19 cellular contexts compared by ENCODE assay signal in genomic region chr7:129734400-129734799, GRCh38.
"Had no signal": no experiment of that assay in that cellular context is flagged by ENCODE, and none has a peak within 500 bp of the region (broad histone marks: within the 10 kb centered on the region; RNA-seq: fewer than 3 reads in every experiment).

No MANE protein-coding gene starts in this region.

- H2AFZ ChIP-seq: neural progenitor cell had no signal

- H3K9me3 ChIP-seq: esophagus squamous epithelium, left ventricle myocardium inferior, lower lobe of right lung, ovary, thyroid gland, upper lobe of left lung, uterus had no signal

- ATAC-seq: lower lobe of right lung; natural killer cell treated with Interleukin-12 subunit alpha and Interleukin-12 subunit beta and Interleukin-15 and Interleukin-18, amount 100 ng/mL, for 72 hours; right cardiac atrium had no signal

- H3K27ac ChIP-seq: esophagus squamous epithelium, left ventricle myocardium inferior, lower lobe of right lung, neural progenitor cell, ovary, thyroid gland, upper lobe of left lung, uterus had no signal

- H3K27me3 ChIP-seq: esophagus squamous epithelium, neural progenitor cell, ovary, thyroid gland, upper lobe of left lung, uterus had no signal

- H3K9me3 Mint-ChIP-seq: immature natural killer cell; memory B cell; natural killer cell treated with Interleukin-12 subunit alpha and Interleukin-12 subunit beta and Interleukin-15 and Interleukin-18, amount 100 ng/mL, for 72 hours; neural progenitor cell had no signal

- DNase-seq: dermis blood vessel endothelial cell; esophagus squamous epithelium; foreskin fibroblast; immature natural killer cell; left ventricle myocardium inferior; lower lobe of right lung; midbrain; nucleus accumbens; ovary; right cardiac atrium; stimulated activated CD4-positive, alpha-beta T cell treated with anti-CD3 and anti-CD28 coated beads, Interleukin-2, amount 100 ng/mL, for 48 hours; stimulated activated naive CD4-positive, alpha-beta T cell treated with Interleukin-2 at 50 U/mL for 16 hours; thyroid gland; upper lobe of left lung; uterus had no signal

- H3K9ac ChIP-seq: neural progenitor cell had no signal

- H3K4me3 ChIP-seq: esophagus squamous epithelium, left ventricle myocardium inferior, lower lobe of right lung, neural progenitor cell, ovary, smooth muscle cell, thyroid gland, upper lobe of left lung, uterus had no signal

- H3K4me3 Mint-ChIP-seq: immature natural killer cell; memory B cell; natural killer cell treated with Interleukin-12 subunit alpha and Interleukin-12 subunit beta and Interleukin-15 and Interleukin-18, amount 100 ng/mL, for 72 hours; neural progenitor cell had no signal

- H3K4me2 ChIP-seq: neural progenitor cell, smooth muscle cell had no signal

- H3K36me3 ChIP-seq: neural progenitor cell, ovary, uterus had no signal

- H3K4me1 Mint-ChIP-seq: immature natural killer cell, memory B cell had no signal

- H3K27me3 Mint-ChIP-seq: memory B cell; natural killer cell treated with Interleukin-12 subunit alpha and Interleukin-12 subunit beta and Interleukin-15 and Interleukin-18, amount 100 ng/mL, for 72 hours had no signal

- H3K4me1 ChIP-seq: lower lobe of right lung, uterus had no signal

- H3K36me3 Mint-ChIP-seq: natural killer cell treated with Interleukin-12 subunit alpha and Interleukin-12 subunit beta and Interleukin-15 and Interleukin-18, amount 100 ng/mL, for 72 hours had no signal

- H3K27ac Mint-ChIP-seq: immature natural killer cell; memory B cell; natural killer cell treated with Interleukin-12 subunit alpha and Interleukin-12 subunit beta and Interleukin-15 and Interleukin-18, amount 100 ng/mL, for 72 hours; neural progenitor cell had no signal
